ENCODE assay signal across 13 cellular contexts in the genomic region with DNA sequence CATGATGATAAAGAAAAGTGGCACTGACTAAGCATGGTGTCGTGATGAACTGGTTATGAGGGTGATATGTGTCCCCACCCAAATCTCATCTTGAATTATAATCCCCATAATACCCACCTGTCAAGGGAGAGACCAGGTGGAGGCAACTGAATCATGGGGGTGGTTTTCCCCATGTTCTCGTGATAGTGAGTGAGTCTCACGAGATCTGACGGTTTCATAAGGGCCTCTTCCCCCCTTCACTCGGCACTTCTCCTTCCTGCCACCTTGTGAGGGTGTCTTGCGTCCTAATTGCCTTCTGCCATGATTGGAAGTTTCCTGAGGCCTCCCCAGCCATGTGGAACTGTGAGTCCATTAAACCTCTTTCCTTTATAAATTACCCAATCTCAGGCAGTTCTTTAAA. TPM values are rescaled to one million over a fixed set of nuclear protein-coding genes. Genes with fewer than 3 reads are reported as not detected.
"Had no signal": no experiment of that assay in that cellular context is flagged by ENCODE, and none has a peak within 500 bp of the region (broad histone marks: within the 10 kb centered on the region; RNA-seq: fewer than 3 reads in every experiment).

No MANE protein-coding gene starts in this region.

RNA-seq across cellular contexts. Expression of gene CXorf66, which starts 44.2 kb away (rescaled TPM):
- total RNA-seq: activated B cell treated with CpG ODN at 0.5 μM for 24 hours; activated CD4-positive, alpha-beta memory T cell treated with anti-CD3 and anti-CD28 coated beads, Interleukin-2, amount 10 ng/mL, durations not matched to agents 7 days and 5 days; activated CD4-positive, alpha-beta T cell treated with anti-CD3 and anti-CD28 coated beads, Interleukin-2, amount 10 ng/mL, durations not matched to agents 7 days and 5 days; activated CD8-positive, alpha-beta memory T cell treated with anti-CD3 and anti-CD28 coated beads, Interleukin-2, amount 10 ng/mL, durations not matched to agents 7 days and 5 days; activated CD8-positive, alpha-beta T cell treated with anti-CD3 and anti-CD28 coated beads, Interleukin-2, amount 10 ng/mL, durations not matched to agents 7 days and 5 days; activated naive CD8-positive, alpha-beta T cell treated with anti-CD3 and anti-CD28 coated beads, Interleukin-2, amount 10 ng/mL, durations not matched to agents 7 days and 5 days; activated T-helper 1 cell treated with anti-CD3 and anti-CD28 coated beads, Interleukin-12 subunit alpha, Interleukin-12 subunit beta, Interleukin-2, Interleukin-4 antibody, amounts not matched to agents 30 ng/mL and 10 ng/mL and 1 ng/mL, durations not matched to agents 14 hours and 24 hours and 36 hours; activated T-helper 2 cell treated with anti-CD3 and anti-CD28 coated beads, Interferon-gamma antibody, Interleukin-2, Interleukin-4, amounts not matched to agents 10 μg/mL and 5 μg/mL and 100 μg/mL, durations not matched to agents 14 hours and 24 hours and 36 hours; ascending aorta; body of pancreas; breast epithelium; cardiac septum; cerebellum had no signal
